Comparison of ENCODE assay signal across 8 cellular contexts in the genomic region with DNA sequence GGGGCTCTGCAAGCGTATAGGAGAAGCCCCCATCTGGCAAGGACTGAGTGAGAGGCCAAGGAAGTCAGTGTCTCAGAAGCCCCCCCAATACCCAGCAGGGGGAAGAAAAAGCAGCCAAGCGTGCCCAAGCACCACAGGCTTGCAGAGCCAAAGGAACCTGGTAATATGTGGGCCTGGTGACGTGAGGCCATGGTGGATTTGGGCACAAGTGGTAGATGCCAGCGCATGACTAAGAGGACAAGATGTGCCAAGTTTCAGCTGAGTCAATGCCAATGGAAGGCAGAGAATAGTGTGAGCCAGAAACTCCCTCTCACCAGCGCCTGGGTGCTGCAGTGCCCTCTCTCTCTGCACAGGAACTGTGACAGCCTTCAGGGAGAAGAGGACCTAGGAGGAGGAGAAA.
A peak's percentile ranks its signal among the peaks of the same experiment; 100 is the strongest.
DNase-seq lines count a peak whose midpoint lies in the region; ATAC-seq and TF ChIP-seq lines count a peak whose summit lies in the region.
"Had no signal": no experiment of that assay in that cellular context is flagged by ENCODE, and none has a peak within 500 bp of the region (broad histone marks: within the 10 kb centered on the region; RNA-seq: fewer than 3 reads in every experiment).

No MANE protein-coding gene starts in this region.

- H3K4me1 ChIP-seq in breast epithelium (no peaks in the 10 kb centered on the region), left lung (no peaks in the 10 kb centered on the region), tibial artery (peaks cover 0 to 17% (median 5%) of the 10 kb centered on the region in 4 donors)

- H3K27me3 ChIP-seq in breast epithelium = no peaks in the 10 kb centered on the region
- H3K27me3 ChIP-seq in left lung = no peaks in the 10 kb centered on the region
- H3K27me3 ChIP-seq in tibial artery = no peaks in the 10 kb centered on the region

- H3K4me3 ChIP-seq in breast epithelium (no peak overlapping the region), left lung (no peak overlapping the region), tibial artery (no peak overlapping the region)

- TF ChIP-seq CTCF in breast epithelium (IDR thresholded peaks at IDR 0.05) = no peak
- TF ChIP-seq CTCF in left lung (IDR thresholded peaks at IDR 0.05) = no peak
- peak in 1 of 2 experiments; percentile 15 for TF ChIP-seq CTCF in tibial artery (IDR thresholded peaks at IDR 0.05)

- intact Hi-C loops in breast epithelium (cut with DNase I; ENCODE audit: low total_unique reads) (no loop called here), left lung (cut with DNase I) (no loop called here), tibial artery (cut with DNase I; ENCODE audit: low total_unique reads) (no loop called here)

- H3K27ac ChIP-seq in breast epithelium (peak overlapping the region in 1 of 2 donors; percentile 84), left lung (no peak overlapping the region), tibial artery (peak overlapping the region; percentile 36 to 47)

- DNase-seq in M059J (ENCODE audit: low read depth) = peak; percentile 97
- DNase-seq in breast epithelium (ENCODE audit: low spot score in 2 of 2) = peak; percentile 67 to 89
- DNase-seq in left lung = peak in 1 of 2 donors; percentile 56
- DNase-seq in tibial artery = peak; percentile 63 to 92
- no peak for DNase-seq in NCI-H2171 treated with DMSO at 0.1 percent for 48 hours (lab: John Stamatoyannopoulos, UW)
- DNase-seq in retina = no peak
- DNase-seq in central memory CD4-positive, alpha-beta T cell = no peak
- DNase-seq: NCI-H524 treated with DMSO at 0.1 percent for 48 hours had no signal

- ATAC-seq in left lung = peak; percentile 94

- H3K9me3 ChIP-seq in breast epithelium = peaks cover 0 to 8% of the 10 kb centered on the region in 2 donors
- peaks cover 0 to 2% of the 10 kb centered on the region in 2 donors for H3K9me3 ChIP-seq in left lung
- H3K9me3 ChIP-seq in tibial artery = no peaks in the 10 kb centered on the region

- H3K36me3 ChIP-seq in breast epithelium (no peaks in the 10 kb centered on the region), left lung (no peaks in the 10 kb centered on the region), tibial artery (no peaks in the 10 kb centered on the region)

- no peak for TF ChIP-seq POLR2A in breast epithelium (IDR thresholded peaks at IDR 0.05)

Comparison
In these comparisons a context has a peak if more than half of its experiments do, and no peak if none do; other contexts are left out.
1. DNase-seq: peak in M059J (single experiment), breast epithelium (2 of 2) and tibial artery (2 of 2); none in NCI-H2171 treated with DMSO at 0.1 percent for 48 hours (single experiment), retina (single experiment) and central memory CD4-positive, alpha-beta T cell (single experiment).
2. H3K27ac ChIP-seq: peak in tibial artery (2 of 2); none in left lung (0 of 2).